10 cellular contexts compared by ENCODE assay signal in the genomic region with DNA sequence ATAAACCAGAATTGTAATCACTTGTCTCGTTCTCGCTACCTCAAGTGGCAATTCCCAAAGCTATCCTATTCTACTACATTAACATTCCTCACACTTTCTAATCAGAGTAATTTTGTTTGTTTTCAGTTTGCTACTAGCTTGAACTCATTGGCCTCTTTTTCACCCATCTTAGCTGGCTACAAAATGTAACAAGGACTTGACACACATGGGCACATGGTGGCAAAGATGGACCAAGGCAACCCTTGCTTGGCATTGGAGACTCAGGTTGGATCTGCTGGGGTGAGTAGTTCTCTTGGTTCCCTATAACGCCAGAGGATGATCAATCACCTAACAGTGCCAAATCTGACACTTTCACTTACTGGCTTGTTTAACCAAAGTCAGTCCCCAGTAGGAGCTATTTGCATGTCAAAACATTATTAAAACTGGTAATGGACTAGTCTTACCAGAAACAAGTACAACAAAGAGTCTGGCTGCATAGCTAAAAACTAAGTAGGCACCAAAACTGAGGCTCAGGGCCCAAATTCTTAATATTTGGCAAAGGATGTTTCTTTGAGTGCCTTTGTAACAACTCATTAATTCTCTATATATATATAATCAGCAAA. TPM values are rescaled to one million over a fixed set of nuclear protein-coding genes. Genes with fewer than 3 reads are reported as not detected.
DNase-seq lines count a peak whose midpoint lies in the region; TF ChIP-seq lines count a peak whose summit lies in the region.
"Had no signal": no experiment of that assay in that cellular context is flagged by ENCODE, and none has a peak within 500 bp of the region (broad histone marks: within the 10 kb centered on the region; RNA-seq: fewer than 3 reads in every experiment).

No MANE protein-coding gene starts in this region.

- TF ChIP-seq POLR2A in thyroid gland (IDR thresholded peaks at IDR 0.05), result no peak

- H3K27ac ChIP-seq in neural cell (ENCODE audit: low read length) (no peak overlapping the region), thyroid gland (no peak overlapping the region)

- TF ChIP-seq RAD21 in neural cell (conservative IDR thresholded peaks at IDR 0.05), result no peak

- H3K4me1 Mint-ChIP-seq in HFFc6 (ENCODE audit: low read depth), result peaks cover 46% of the 10 kb centered on the region

- no peak overlapping the region for H2AFZ ChIP-seq in neural cell (ENCODE audit: low read depth, low read length)

- no peaks in the 10 kb centered on the region for H3K36me3 ChIP-seq in neural cell (ENCODE audit: insufficient read depth, low read length)
- no peaks in the 10 kb centered on the region for H3K36me3 ChIP-seq in thyroid gland

- TF ChIP-seq EP300 in neural cell (conservative IDR thresholded peaks at IDR 0.05; ENCODE audit: poor library complexity, severe bottlenecking), result no peak

- no peaks in the 10 kb centered on the region for H3K27me3 ChIP-seq in neural cell (ENCODE audit: insufficient read depth, low read depth, low read length)
- no peaks in the 10 kb centered on the region for H3K27me3 ChIP-seq in thyroid gland

- H3K4me1 ChIP-seq in thyroid gland, result peaks cover 6 to 12% of the 10 kb centered on the region in 2 donors

- TF ChIP-seq CTCF in HFFc6 (IDR thresholded peaks at IDR 0.05) (no peak), neural cell (IDR thresholded peaks at IDR 0.05; ENCODE audit: poor library complexity, severe bottlenecking) (no peak), thyroid gland (IDR thresholded peaks at IDR 0.05) (no peak)

- H3K79me2 ChIP-seq in neural cell (replicated peaks; ENCODE audit: insufficient read depth, low read length), result peaks cover 63% of the 10 kb centered on the region

- no peak overlapping the region for H3K27ac Mint-ChIP-seq in HFFc6

- no peaks in the 10 kb centered on the region for H3K9me2 ChIP-seq in neural cell (ENCODE audit: insufficient read depth, low read length)

- 88 to 91% methylated on average over 3 of the region's 3 CpGs for WGBS in thyroid gland, 2 donors

- H3K9me3 Mint-ChIP-seq in HFFc6, result no peaks in the 10 kb centered on the region

- intact Hi-C loops in thyroid gland (cut with DNase I), result no loop called here

- H3K4me3 ChIP-seq in GM08714 (ENCODE audit: low read length), result peak overlapping the region; percentile 74; the same call in 1 of the 2 replicates
- peak overlapping the region; percentile 74 for H3K4me3 ChIP-seq in neural cell (ENCODE audit: low read length)
- H3K4me3 ChIP-seq in thyroid gland (replicated peaks in 1 of 3), result no peak overlapping the region

- no peaks in the 10 kb centered on the region for H3K36me3 Mint-ChIP-seq in HFFc6 (ENCODE audit: low read depth)

- peaks cover 10% of the 10 kb centered on the region for H3F3A ChIP-seq in neural cell (ENCODE audit: insufficient read depth, low read length, poor library complexity, severe bottlenecking)

- peak overlapping the region; percentile 86 for H3K4me2 ChIP-seq in neural cell (ENCODE audit: low read length)

- no peaks in the 10 kb centered on the region for H3K27me3 Mint-ChIP-seq in HFFc6 (ENCODE audit: insufficient read depth)

- H3K4me3 Mint-ChIP-seq in HFFc6, result peak overlapping the region; percentile 95

- no peak overlapping the region for H3K9ac ChIP-seq in neural cell (ENCODE audit: low read length)

- no peaks in the 10 kb centered on the region for H4K20me1 ChIP-seq in neural cell (ENCODE audit: insufficient read depth)

- no peaks in the 10 kb centered on the region for H3K9me3 ChIP-seq in neural cell (ENCODE audit: low read length)
- no peaks in the 10 kb centered on the region for H3K9me3 ChIP-seq in thyroid gland

- DNase-seq in HFFc6, result no peak
- DNase-seq in astrocyte of the hippocampus (ENCODE audit: low read depth, low spot score), result peak; percentile 23
- no peak for DNase-seq in thyroid gland
- DNase-seq in hypothalamus (lab: John Stamatoyannopoulos, UW), result no peak
- no peak for DNase-seq in UCSD-AML1 (lab: John Stamatoyannopoulos, UW; ENCODE audit: unreplicated experiment)
- DNase-seq in SHP77 (lab: John Stamatoyannopoulos, UW), result no peak
- DNase-seq: activated CD8-positive, alpha-beta memory T cell treated with anti-CD3 and anti-CD28 coated beads for 24 hours; NCI-H526 had no signal

TF ChIP-seq in neural cell, 6 proteins besides CTCF, POLR2A, EP300 and RAD21:
- TF ChIP-seq POLR2AphosphoS5 (IDR thresholded peaks at IDR 0.05) (no peak), TAF1 (IDR thresholded peaks at IDR 0.05; ENCODE audit: low read depth) (no peak), EZH2 (IDR thresholded peaks at IDR 0.05; ENCODE audit: borderline replicate concordance, insufficient read depth, low read length, poor library complexity, severe bottlenecking) (no peak), MXI1 (conservative IDR thresholded peaks at IDR 0.05; ENCODE audit: poor library complexity, severe bottlenecking) (no peak), SMC3 (conservative IDR thresholded peaks at IDR 0.05; ENCODE audit: poor library complexity) (no peak)
- TF ChIP-seq, protein P1, sequence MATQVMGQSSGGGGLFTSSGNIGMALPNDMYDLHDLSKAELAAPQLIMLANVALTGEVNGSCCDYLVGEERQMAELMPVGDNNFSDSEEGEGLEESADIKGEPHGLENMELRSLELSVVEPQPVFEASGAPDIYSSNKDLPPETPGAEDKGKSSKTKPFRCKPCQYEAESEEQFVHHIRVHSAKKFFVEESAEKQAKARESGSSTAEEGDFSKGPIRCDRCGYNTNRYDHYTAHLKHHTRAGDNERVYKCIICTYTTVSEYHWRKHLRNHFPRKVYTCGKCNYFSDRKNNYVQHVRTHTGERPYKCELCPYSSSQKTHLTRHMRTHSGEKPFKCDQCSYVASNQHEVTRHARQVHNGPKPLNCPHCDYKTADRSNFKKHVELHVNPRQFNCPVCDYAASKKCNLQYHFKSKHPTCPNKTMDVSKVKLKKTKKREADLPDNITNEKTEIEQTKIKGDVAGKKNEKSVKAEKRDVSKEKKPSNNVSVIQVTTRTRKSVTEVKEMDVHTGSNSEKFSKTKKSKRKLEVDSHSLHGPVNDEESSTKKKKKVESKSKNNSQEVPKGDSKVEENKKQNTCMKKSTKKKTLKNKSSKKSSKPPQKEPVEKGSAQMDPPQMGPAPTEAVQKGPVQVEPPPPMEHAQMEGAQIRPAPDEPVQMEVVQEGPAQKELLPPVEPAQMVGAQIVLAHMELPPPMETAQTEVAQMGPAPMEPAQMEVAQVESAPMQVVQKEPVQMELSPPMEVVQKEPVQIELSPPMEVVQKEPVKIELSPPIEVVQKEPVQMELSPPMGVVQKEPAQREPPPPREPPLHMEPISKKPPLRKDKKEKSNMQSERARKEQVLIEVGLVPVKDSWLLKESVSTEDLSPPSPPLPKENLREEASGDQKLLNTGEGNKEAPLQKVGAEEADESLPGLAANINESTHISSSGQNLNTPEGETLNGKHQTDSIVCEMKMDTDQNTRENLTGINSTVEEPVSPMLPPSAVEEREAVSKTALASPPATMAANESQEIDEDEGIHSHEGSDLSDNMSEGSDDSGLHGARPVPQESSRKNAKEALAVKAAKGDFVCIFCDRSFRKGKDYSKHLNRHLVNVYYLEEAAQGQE (IDR thresholded peaks at IDR 0.05; ENCODE audit: borderline replicate concordance), result no peak

RNA-seq across cellular contexts. Expression of a gene that starts 1.9 kb away (rescaled TPM):
- total RNA-seq in HFFc6 (2021; fragmentation: NEBNext Ultra II Directional; extraction: Animal tissue kit (Norgen Biotek cat#: 25700)), result 10 to 100 TPM in 5 of 6 experiments, 1 to 10 TPM in 1; 9.8 to 13.3 (median 11.8) TPM
- polyA plus RNA-seq in neural cell, result 36.0 and 39.9 TPM in 2 replicates
- 48.0 and 48.7 TPM in 2 replicates for polyA minus RNA-seq in neural cell
- 10 to 100 TPM; 16.7 to 24.3 (median 17.8) TPM for total RNA-seq in thyroid gland

Comparison
In these comparisons a context has a peak if more than half of its experiments do, and no peak if none do; other contexts are left out.
1. H3K4me3 ChIP-seq: peak in GM08714 (single experiment) and neural cell (single experiment); none in thyroid gland (0 of 3).